Comparison of ENCODE assay signal across 2 cellular contexts in genomic region chr10:117370205-117370604, GRCh38.
TF ChIP-seq lines count a peak whose summit lies in the region.

No MANE protein-coding gene starts in this region.

TF ChIP-seq in GM23338, 12 proteins besides CTCF, POLR2A, EP300 and RAD21 (continued from another document):
- TF ChIP-seq ZNF331 (CRISPR knock-in tag; IDR thresholded peaks at IDR 0.05; ENCODE audit: low read depth) (no peak), CREB1 (CRISPR knock-in tag; IDR thresholded peaks at IDR 0.05; ENCODE audit: low read depth) (no peak), JUNB (IDR thresholded peaks at IDR 0.05; ENCODE audit: unreplicated experiment) (no peak), ZNF114 (CRISPR knock-in tag; IDR thresholded peaks at IDR 0.05) (no peak)

TF ChIP-seq in GM12878, 131 proteins besides CTCF, POLR2A, EP300 and RAD21 (continued from another document):
- TF ChIP-seq CHD2 (IDR thresholded peaks at IDR 0.05; ENCODE audit: borderline replicate concordance, low read depth, low read length) (no peak), KAT2A (conservative IDR thresholded peaks at IDR 0.05; ENCODE audit: control insufficient read depth, low read depth, low read length) (no peak), CREM (IDR thresholded peaks at IDR 0.05; ENCODE audit: low read depth) (no peak), ZNF687 (IDR thresholded peaks at IDR 0.05) (no peak), IRF5 (IDR thresholded peaks at IDR 0.05; ENCODE audit: borderline replicate concordance) (no peak), E2F8 (IDR thresholded peaks at IDR 0.05; ENCODE audit: low read depth, partially characterized antibody) (no peak)
TF ChIP-seq in GM12878: peak in this region for 0.
